8 cellular contexts compared by ENCODE assay signal in the genomic region with DNA sequence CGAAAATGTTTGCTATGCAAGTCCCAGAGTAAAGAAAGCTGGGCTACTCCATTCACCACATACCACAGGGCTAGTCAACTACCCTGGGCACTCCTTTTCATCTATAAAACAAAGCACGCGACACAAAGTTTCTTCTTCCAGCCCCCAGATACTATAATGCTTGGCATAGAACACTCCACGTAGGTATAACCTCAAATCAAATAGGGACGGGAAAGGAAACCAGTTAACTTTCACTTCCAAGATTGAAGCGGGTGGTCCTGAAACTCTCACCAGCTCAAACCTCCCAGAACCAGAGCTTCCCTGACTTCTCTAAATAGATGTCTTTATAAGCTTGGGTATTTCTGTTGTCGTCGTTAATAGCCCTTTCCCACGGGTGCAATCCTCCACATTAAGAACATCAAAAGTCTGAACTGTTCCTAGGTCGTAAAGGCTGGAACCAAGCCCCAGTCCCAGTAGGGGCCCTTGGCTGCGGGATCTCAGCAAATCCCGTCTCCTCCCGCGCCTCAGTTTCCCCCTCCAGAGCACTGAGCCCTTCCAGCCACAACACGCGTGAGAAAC. TPM values are rescaled to one million over a fixed set of nuclear protein-coding genes. Genes with fewer than 3 reads are reported as not detected.
DNase-seq lines count a peak whose midpoint lies in the region; ATAC-seq and TF ChIP-seq lines count a peak whose summit lies in the region.

No MANE protein-coding gene starts in this region.

- no peaks in the 10 kb centered on the region for H4K20me1 ChIP-seq in BLaER1
- H4K20me1 ChIP-seq in GM23338 (replicated peaks; ENCODE audit: insufficient read depth), result peaks cover 7% of the 10 kb centered on the region

- 2% methylated on average over 16 of the region's 16 CpGs for WGBS in heart right ventricle, 2 donors
- 1 to 3% (median 3%) methylated on average over 16 of the region's 16 CpGs for WGBS in psoas muscle, 3 donors

- peaks cover 15% of the 10 kb centered on the region for H3K9me3 ChIP-seq in BLaER1
- no peaks in the 10 kb centered on the region for H3K9me3 ChIP-seq in heart right ventricle
- no peaks in the 10 kb centered on the region for H3K9me3 ChIP-seq in psoas muscle

- H3K4me1 ChIP-seq in BLaER1 (peaks cover 63% of the 10 kb centered on the region), GM23338 (ENCODE audit: insufficient read depth) (peaks cover 6% of the 10 kb centered on the region; the same call in 1 of the 2 replicates), heart right ventricle (peaks cover 10 to 68% (median 19%) of the 10 kb centered on the region in 9 donors), psoas muscle (peaks cover 7% of the 10 kb centered on the region)

- peaks cover 7% of the 10 kb centered on the region; the same call in 2 of the 3 replicates for H3K4me1 Mint-ChIP-seq in GM23338
- H3K4me1 Mint-ChIP-seq in activated CD8-positive, alpha-beta T cell treated with anti-CD3 and anti-CD28 coated beads, Interleukin-2, amount 10 ng/mL, durations not matched to agents 7 days and 5 days (ENCODE audit: low read depth), result peaks cover 47% of the 10 kb centered on the region

- H2AFZ ChIP-seq in GM23338, result peak overlapping the region; percentile 98

- POLR2A ChIA-PET in activated CD8-positive, alpha-beta T cell treated with anti-CD3 and anti-CD28 coated beads, Interleukin-2, amount 10 ng/mL, durations not matched to agents 7 days and 5 days (lab: Charles Lee), result no interaction called here

- H3K27me3 ChIP-seq in BLaER1 (peaks cover 8% of the 10 kb centered on the region), GM23338 (ENCODE audit: insufficient read depth) (peaks cover 3% of the 10 kb centered on the region; the same call in 1 of the 2 replicates), heart right ventricle (peaks cover 0 to 26% (median 0%) of the 10 kb centered on the region in 7 donors), psoas muscle (ENCODE audit: insufficient read depth in 3 of 3, low read length in 2 of 3) (no peaks in the 10 kb centered on the region)

- no peaks in the 10 kb centered on the region for H3F3A ChIP-seq in GM23338 (replicated peaks; ENCODE audit: low read depth)

- peaks cover 48% of the 10 kb centered on the region for H3K79me2 ChIP-seq in GM23338 (replicated peaks; ENCODE audit: insufficient read depth)

- peak; percentile 35 for DNase-seq in GM23338 (ENCODE audit: low spot score)
- DNase-seq in activated CD8-positive, alpha-beta T cell treated with anti-CD3 and anti-CD28 coated beads, Interleukin-2, amount 10 ng/mL, durations not matched to agents 7 days and 5 days, result no peak
- no peak for DNase-seq in heart right ventricle
- no peak for DNase-seq in psoas muscle
- DNase-seq in GDM1 (lab: John Stamatoyannopoulos, UW), result no peak

- peak overlapping the region; percentile 76 for H3K4me3 ChIP-seq in BLaER1
- H3K4me3 ChIP-seq in GM23338, result peak overlapping the region; percentile 91
- H3K4me3 ChIP-seq in heart right ventricle, result peak overlapping the region; percentile 67 to 95 (median 76)
- peak overlapping the region; percentile 93 for H3K4me3 ChIP-seq in psoas muscle

- peak overlapping the region; percentile 91 for H3K4me3 Mint-ChIP-seq in GM23338
- H3K4me3 Mint-ChIP-seq in activated CD8-positive, alpha-beta T cell treated with anti-CD3 and anti-CD28 coated beads, Interleukin-2, amount 10 ng/mL, durations not matched to agents 7 days and 5 days, result peak overlapping the region; percentile 65

- H3K9me3 Mint-ChIP-seq in GM23338, result peaks cover 5% of the 10 kb centered on the region; the same call in 2 of the 3 replicates
- H3K9me3 Mint-ChIP-seq in activated CD8-positive, alpha-beta T cell treated with anti-CD3 and anti-CD28 coated beads, Interleukin-2, amount 10 ng/mL, durations not matched to agents 7 days and 5 days (ENCODE audit: insufficient read depth), result no peaks in the 10 kb centered on the region

- H3K36me3 ChIP-seq in BLaER1 (no peaks in the 10 kb centered on the region), GM23338 (ENCODE audit: insufficient read depth) (no peaks in the 10 kb centered on the region), heart right ventricle (peaks cover 0 to 12% (median 5%) of the 10 kb centered on the region in 9 donors), psoas muscle (ENCODE audit: insufficient read depth in 1 of 2, low read depth in 1 of 2) (peaks cover 0 to 8% of the 10 kb centered on the region in 2 donors)

- H3K27ac ChIP-seq in BLaER1 (no peak overlapping the region), GM23338 (ENCODE audit: low read depth) (no peak overlapping the region), heart right ventricle (peak overlapping the region; percentile 26 to 92 (median 90)), psoas muscle (peak overlapping the region; percentile 88)

- CTCF ChIA-PET in activated CD8-positive, alpha-beta T cell treated with anti-CD3 and anti-CD28 coated beads, Interleukin-2, amount 10 ng/mL, durations not matched to agents 7 days and 5 days (lab: Charles Lee), result interaction anchor here (1.3 to 1.5 kb wide), 2 partner anchors 33 to 37 kb away, joined by 3 to 5 read pairs; no protein-coding TSS in a partner anchor

- intact Hi-C loops in heart right ventricle (cut with DNase I), result loop anchor here in 3 of 10 donors (5.0 kb wide), 2 partner anchors 35 to 45 kb away; partner anchors contain the start of gene GOLGA5 (in 2 of the 3)
- intact Hi-C loops in psoas muscle (cut with DNase I), result loop anchor here in 1 of 2 donors (5.0 kb wide), 1 partner anchor 45 kb away; the partner anchor contains the start of gene GOLGA5

- peak overlapping the region; percentile 71 for H3K9ac ChIP-seq in BLaER1

- H3K27ac Mint-ChIP-seq in GM23338, result no peak overlapping the region
- no peak overlapping the region for H3K27ac Mint-ChIP-seq in activated CD8-positive, alpha-beta T cell treated with anti-CD3 and anti-CD28 coated beads, Interleukin-2, amount 10 ng/mL, durations not matched to agents 7 days and 5 days

- TF ChIP-seq CTCF in GM23338 (conservative IDR thresholded peaks at IDR 0.05; ENCODE audit: low read depth in 2 of 2), result no peak
- no peak for TF ChIP-seq CTCF in heart right ventricle (IDR thresholded peaks at IDR 0.05)
- TF ChIP-seq CTCF in psoas muscle (IDR thresholded peaks at IDR 0.05), result no peak

- peak overlapping the region; percentile 98 for H3K4me2 ChIP-seq in BLaER1
- peak overlapping the region; percentile 99 for H3K4me2 ChIP-seq in GM23338

- ATAC-seq in GM23338 (peak; percentile 6), heart right ventricle (peak in 3 of 8 donors; percentile 2 to 4 (median 2)), psoas muscle (peak; percentile 7 to 36 (median 8)), GM18498 (IDR thresholded peaks at IDR 0.05; ENCODE audit: unreplicated experiment) (no peak), HG03159 (IDR thresholded peaks at IDR 0.05; ENCODE audit: unreplicated experiment) (no peak)
- no peak for ATAC-seq in activated CD8-positive, alpha-beta T cell treated with anti-CD3 and anti-CD28 coated beads, Interleukin-2, amount 10 ng/mL, durations not matched to agents 7 days and 5 days

- H3K27me3 Mint-ChIP-seq in GM23338 (ENCODE audit: insufficient read depth, low read depth, poor library complexity), result peaks cover 18% of the 10 kb centered on the region
- peaks cover 49% of the 10 kb centered on the region for H3K27me3 Mint-ChIP-seq in activated CD8-positive, alpha-beta T cell treated with anti-CD3 and anti-CD28 coated beads, Interleukin-2, amount 10 ng/mL, durations not matched to agents 7 days and 5 days (ENCODE audit: low read depth)

- H3K36me3 Mint-ChIP-seq in GM23338 (ENCODE audit: low read depth), result peaks cover 3% of the 10 kb centered on the region; the same call in 2 of the 3 replicates
- H3K36me3 Mint-ChIP-seq in activated CD8-positive, alpha-beta T cell treated with anti-CD3 and anti-CD28 coated beads, Interleukin-2, amount 10 ng/mL, durations not matched to agents 7 days and 5 days (ENCODE audit: low read depth), result peaks cover 2% of the 10 kb centered on the region

- H3K9me2 ChIP-seq in GM23338 (ENCODE audit: insufficient read depth), result no peaks in the 10 kb centered on the region

TF ChIP-seq in GM23338, 12 proteins besides CTCF, POLR2A, EP300 and RAD21 (continues in another document):
- TF ChIP-seq STAT1 (IDR thresholded peaks at IDR 0.05; ENCODE audit: unreplicated experiment), result no peak
- TF ChIP-seq NANOG (IDR thresholded peaks at IDR 0.05; ENCODE audit: borderline replicate concordance), result no peak
- TF ChIP-seq, protein P1, sequence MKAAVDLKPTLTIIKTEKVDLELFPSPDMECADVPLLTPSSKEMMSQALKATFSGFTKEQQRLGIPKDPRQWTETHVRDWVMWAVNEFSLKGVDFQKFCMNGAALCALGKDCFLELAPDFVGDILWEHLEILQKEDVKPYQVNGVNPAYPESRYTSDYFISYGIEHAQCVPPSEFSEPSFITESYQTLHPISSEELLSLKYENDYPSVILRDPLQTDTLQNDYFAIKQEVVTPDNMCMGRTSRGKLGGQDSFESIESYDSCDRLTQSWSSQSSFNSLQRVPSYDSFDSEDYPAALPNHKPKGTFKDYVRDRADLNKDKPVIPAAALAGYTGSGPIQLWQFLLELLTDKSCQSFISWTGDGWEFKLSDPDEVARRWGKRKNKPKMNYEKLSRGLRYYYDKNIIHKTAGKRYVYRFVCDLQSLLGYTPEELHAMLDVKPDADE (IDR thresholded peaks at IDR 0.05), result no peak
- no peak for TF ChIP-seq ZNF331 (CRISPR knock-in tag; IDR thresholded peaks at IDR 0.05; ENCODE audit: low read depth)
- no peak for TF ChIP-seq ZNF114 (CRISPR knock-in tag; IDR thresholded peaks at IDR 0.05)
- TF ChIP-seq EZH2phosphoT487 (IDR thresholded peaks at IDR 0.05; ENCODE audit: unreplicated experiment), result no peak
- TF ChIP-seq EZH2 (IDR thresholded peaks at IDR 0.05; ENCODE audit: low read depth, unreplicated experiment), result no peak
- no peak for TF ChIP-seq JUNB (IDR thresholded peaks at IDR 0.05; ENCODE audit: unreplicated experiment)
- no peak for TF ChIP-seq POLR2AphosphoS5 (IDR thresholded peaks at IDR 0.05; ENCODE audit: low read depth)

RNA-seq across cellular contexts. Expression of gene LGMN, which starts 0.6 kb away (rescaled TPM):
- 83.5 and 120 TPM in 2 replicates for total RNA-seq in GM23338 (2014; rRNA removed; shearing (Covaris generic))
- polyA plus RNA-seq in GM23338 (2016; fragmentation: Nextera tagmentation; extraction: Ambion mirVana) (60.0 and 62.9 TPM in 2 replicates), heart right ventricle (100 to 1,000 TPM in 1 of 2 donors, 10 to 100 TPM in 1; 92.4 to 125 TPM), psoas muscle (10 to 100 TPM; 27.2 to 49.3 (median 37.1) TPM)
- total RNA-seq in activated CD8-positive, alpha-beta T cell treated with anti-CD3 and anti-CD28 coated beads, Interleukin-2, amount 10 ng/mL, durations not matched to agents 7 days and 5 days, result under 1 TPM; 0.73 to 0.76 TPM
- total RNA-seq in heart right ventricle (100 to 1,000 TPM in 5 of 10 donors, 10 to 100 TPM in 5; 82.2 to 211 (median 103) TPM), psoas muscle (10 to 100 TPM; 37.4 to 56.8 (median 55.5) TPM)

RNA-seq across cellular contexts. Expression of gene GOLGA5, which starts 46.3 kb away (rescaled TPM):
- total RNA-seq in GM23338 (2014; rRNA removed; shearing (Covaris generic)), result 30.2 and 31.1 TPM in 2 replicates
- polyA plus RNA-seq in GM23338 (2016; fragmentation: Nextera tagmentation; extraction: Ambion mirVana) (26.2 and 28.6 TPM in 2 replicates), heart right ventricle (10 to 100 TPM; 18.6 to 27.7 TPM), psoas muscle (10 to 100 TPM; 23.4 to 59.1 (median 23.4) TPM)
- total RNA-seq in activated CD8-positive, alpha-beta T cell treated with anti-CD3 and anti-CD28 coated beads, Interleukin-2, amount 10 ng/mL, durations not matched to agents 7 days and 5 days, result 10 to 100 TPM; 15.8 to 16.1 TPM
- total RNA-seq in heart right ventricle (10 to 100 TPM; 18.5 to 25.5 (median 21.9) TPM), psoas muscle (10 to 100 TPM; 19.8 to 27.7 (median 25.1) TPM)

Comparison
In these comparisons a context has a peak if more than half of its experiments do, and no peak if none do; other contexts are left out.
1. H3K27ac ChIP-seq: peak in heart right ventricle (10 of 10) and psoas muscle (single experiment); none in BLaER1 (single experiment) and GM23338 (single experiment).
2. ATAC-seq: peak in GM23338 (single experiment) and psoas muscle (4 of 4); none in activated CD8-positive, alpha-beta T cell treated with anti-CD3 and anti-CD28 coated beads, Interleukin-2, amount 10 ng/mL, durations not matched to agents 7 days and 5 days (single experiment), GM18498 (single experiment) and HG03159 (single experiment).
3. RNA of gene LGMN, which starts 0.6 kb away (total RNA-seq): 82.2 to 211 TPM in heart right ventricle, 83.5 to 120 TPM in GM23338 and 37.4 to 56.8 TPM in psoas muscle; 0.73 to 0.76 TPM in activated CD8-positive, alpha-beta T cell treated with anti-CD3 and anti-CD28 coated beads, Interleukin-2, amount 10 ng/mL, durations not matched to agents 7 days and 5 days; every median in the first group is over 10 times any median in the second.
4. Peak in every context shown above with its lines, with median percentiles within 50 percentile points of each other: H3K4me3 ChIP-seq.